Comparison of ENCODE assay signal across 29 cellular contexts in the genomic region with DNA sequence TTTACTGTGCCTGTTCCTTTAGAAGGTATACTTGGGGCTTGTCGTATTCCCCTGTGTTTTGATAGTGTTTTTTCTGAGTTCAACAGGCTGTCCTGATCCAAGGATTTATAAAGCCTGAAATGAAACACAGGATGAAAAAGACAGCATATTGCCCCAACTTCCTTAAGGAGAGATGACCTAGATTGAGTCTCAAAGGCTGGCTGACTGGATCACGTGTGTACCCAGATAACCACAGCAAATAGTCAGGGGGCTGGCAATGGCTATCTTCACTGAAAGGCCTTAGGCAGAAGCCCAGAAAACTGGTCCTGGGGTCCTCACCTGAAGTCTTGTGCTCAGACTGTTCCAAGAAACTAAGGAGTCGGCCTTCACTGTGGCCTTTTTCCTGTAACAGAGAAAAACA. TPM values are rescaled to one million over a fixed set of nuclear protein-coding genes. Genes with fewer than 3 reads are reported as not detected.
"Had no signal": no experiment of that assay in that cellular context is flagged by ENCODE, and none has a peak within 500 bp of the region (broad histone marks: within the 10 kb centered on the region; RNA-seq: fewer than 3 reads in every experiment).

No MANE protein-coding gene starts in this region.

- H3K9me3 ChIP-seq: left ventricle myocardium inferior, mucosa of descending colon, pancreas, prostate gland, stomach, testis, thyroid gland, transverse colon, upper lobe of left lung, vagina had no signal

- H3K4me3 ChIP-seq: left ventricle myocardium inferior, lung, mucosa of descending colon, pancreas, prostate gland, skin epidermis, stomach, testis, thyroid gland, transverse colon, upper lobe of left lung, vagina had no signal

- H3K4me1 Mint-ChIP-seq: neural crest cell had no signal

- H3K27ac Mint-ChIP-seq: natural killer cell treated with Interleukin-12 subunit alpha and Interleukin-12 subunit beta and Interleukin-15 and Interleukin-18, amount 100 ng/mL, for 72 hours had no signal

- H3K27me3 Mint-ChIP-seq: naive thymus-derived CD4-positive, alpha-beta T cell; natural killer cell treated with Interleukin-12 subunit alpha and Interleukin-12 subunit beta and Interleukin-15 and Interleukin-18, amount 100 ng/mL, for 72 hours; stimulated activated naive B cell treated with anti-CD40 and anti-IgM and Interleukin-4, amounts not matched to agents 10 μg/mL and 1 μg/mL and 100 μg/mL, for 72 hours had no signal

- H3K27me3 ChIP-seq: pancreas, stomach, testis, thyroid gland, transverse colon, upper lobe of left lung, vagina had no signal

- ATAC-seq: mucosa of descending colon; naive thymus-derived CD4-positive, alpha-beta T cell; natural killer cell treated with Interleukin-12 subunit alpha and Interleukin-12 subunit beta and Interleukin-15 and Interleukin-18, amount 100 ng/mL, for 72 hours; pancreas; right cardiac atrium; sciatic nerve; stimulated activated naive B cell treated with anti-CD40 and anti-IgM and Interleukin-4, amounts not matched to agents 10 μg/mL and 1 μg/mL and 100 μg/mL, for 72 hours; stimulated activated naive CD8-positive, alpha-beta T cell treated with anti-CD3 and anti-CD28 coated beads, Interleukin-15, Interleukin-2, amounts not matched to agents 100 U/mL and 50 U/mL, for 24 hours had no signal

- H3K9me3 Mint-ChIP-seq: naive thymus-derived CD4-positive, alpha-beta T cell; natural killer cell treated with Interleukin-12 subunit alpha and Interleukin-12 subunit beta and Interleukin-15 and Interleukin-18, amount 100 ng/mL, for 72 hours; neural crest cell had no signal

- H3K4me3 Mint-ChIP-seq: naive thymus-derived CD4-positive, alpha-beta T cell; natural killer cell treated with Interleukin-12 subunit alpha and Interleukin-12 subunit beta and Interleukin-15 and Interleukin-18, amount 100 ng/mL, for 72 hours; neural crest cell; stimulated activated naive B cell treated with anti-CD40 and anti-IgM and Interleukin-4, amounts not matched to agents 10 μg/mL and 1 μg/mL and 100 μg/mL, for 72 hours had no signal

- H3K27ac ChIP-seq: left ventricle myocardium inferior, pancreas, prostate gland, skin epidermis, stomach, testis, thyroid gland, transverse colon, upper lobe of left lung, vagina had no signal

- H3K36me3 ChIP-seq: prostate gland had no signal

- DNase-seq: islet precursor cell; left ventricle myocardium inferior; midbrain; mucosa of descending colon; naive thymus-derived CD4-positive, alpha-beta T cell; nucleus accumbens; pancreas; posterior cingulate gyrus; retina; right cardiac atrium; stimulated activated CD4-positive, alpha-beta T cell treated with anti-CD3 and anti-CD28 coated beads, Interleukin-12 subunit alpha, Interleukin-12 subunit beta, amount 100 ng/mL, for 4 hours; stimulated activated CD4-positive, alpha-beta T cell treated with anti-CD3 and anti-CD28 coated beads, Interleukin-15, amount 100 ng/mL, for 24 hours; stimulated activated CD4-positive, alpha-beta T cell treated with anti-CD3 and anti-CD28 coated beads, Interleukin-2, amount 100 ng/mL, for 24 hours; stimulated activated CD4-positive, alpha-beta T cell treated with anti-CD3 and anti-CD28 coated beads, Interleukin-4, amount 100 ng/mL, for 1 hour; stimulated activated naive B cell treated with anti-CD40 and anti-IgM and Interleukin-4, amounts not matched to agents 10 μg/mL and 1 μg/mL and 100 μg/mL, for 72 hours; stimulated activated naive CD8-positive, alpha-beta T cell treated with anti-CD3 and anti-CD28 coated beads, Interleukin-15, Interleukin-2, amounts not matched to agents 100 U/mL and 50 U/mL, for 24 hours; stomach; testis; thyroid gland; transverse colon; upper lobe of left lung had no signal

- H3K4me1 ChIP-seq: left ventricle myocardium inferior, pancreas, prostate gland, testis, thyroid gland, transverse colon, vagina had no signal

RNA-seq across cellular contexts. Expression of gene HK3, which starts 7.7 kb away (rescaled TPM):
- total RNA-seq: myocyte, neural crest cell had no signal
